Comparison of ENCODE assay signal across 1 cellular context in the genomic region with DNA sequence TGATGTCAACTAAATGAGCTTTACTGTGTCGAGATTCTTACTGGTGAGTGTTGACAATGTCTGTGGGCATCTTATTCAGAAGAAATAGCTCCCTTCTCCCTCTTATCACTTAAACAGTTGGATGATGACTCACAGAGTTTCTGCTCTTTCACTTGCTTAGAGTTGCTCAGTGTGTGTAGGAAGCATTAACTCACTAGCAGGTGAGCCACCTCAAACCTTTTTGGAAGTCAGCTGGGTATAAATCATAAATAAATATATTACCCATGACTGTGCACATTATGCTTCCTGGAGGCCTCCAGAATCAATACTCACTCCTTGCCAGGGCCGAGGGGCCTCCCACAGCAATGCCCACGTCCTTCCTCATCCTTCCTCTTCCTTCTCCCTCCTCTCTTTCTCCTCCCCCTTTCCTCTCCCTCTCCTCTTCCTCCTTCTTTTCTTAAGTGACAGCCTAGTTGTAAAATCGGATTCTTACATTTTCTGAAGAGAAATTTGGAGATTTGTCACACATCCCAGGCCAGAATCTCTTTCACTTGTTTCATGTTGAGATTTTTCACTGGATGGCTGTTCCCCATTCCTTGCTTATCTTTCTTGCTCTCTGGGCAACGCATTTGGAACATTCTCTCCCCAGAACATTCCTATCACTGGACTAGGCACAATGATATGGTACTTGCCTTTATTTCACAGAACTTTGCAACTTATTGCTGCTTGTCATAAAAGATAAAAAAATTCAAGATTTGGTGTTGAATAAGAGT.
A peak's percentile ranks its signal among the peaks of the same experiment; 100 is the strongest.
TF ChIP-seq lines count a peak whose summit lies in the region.

No MANE protein-coding gene starts in this region.

TF ChIP-seq in SK-N-SH, 30 proteins besides CTCF, POLR2A, EP300 and RAD21 (continued from another document):
- TF ChIP-seq REST (IDR thresholded peaks at IDR 0.05; ENCODE audit: low read depth, low read length) (no peak), NFIC (IDR thresholded peaks at IDR 0.05; ENCODE audit: borderline replicate concordance) (no peak), GABPA (IDR thresholded peaks at IDR 0.05; ENCODE audit: low read depth) (no peak), RXRA (IDR thresholded peaks at IDR 0.05; ENCODE audit: borderline replicate concordance, low read depth) (no peak), NRF1 (IDR thresholded peaks at IDR 0.05; ENCODE audit: low read depth, low read length) (no peak), MEF2A (IDR thresholded peaks at IDR 0.05; ENCODE audit: borderline replicate concordance, low read depth) (no peak), CHD2 (IDR thresholded peaks at IDR 0.05; ENCODE audit: low read length, partially characterized antibody) (no peak), TEAD4 (IDR thresholded peaks at IDR 0.05; ENCODE audit: borderline replicate concordance, insufficient read depth) (peak; percentile 16; the same call in 1 of the 2 replicates), TCF12 (IDR thresholded peaks at IDR 0.05) (peak; percentile 62; the same call in 1 of the 2 replicates), FOXM1 (IDR thresholded peaks at IDR 0.05; ENCODE audit: low read depth) (no peak)
- TF ChIP-seq, protein P1, sequence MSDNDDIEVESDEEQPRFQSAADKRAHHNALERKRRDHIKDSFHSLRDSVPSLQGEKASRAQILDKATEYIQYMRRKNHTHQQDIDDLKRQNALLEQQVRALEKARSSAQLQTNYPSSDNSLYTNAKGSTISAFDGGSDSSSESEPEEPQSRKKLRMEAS (IDR thresholded peaks at IDR 0.05; ENCODE audit: low read depth): no peak
- TF ChIP-seq, protein P2, sequence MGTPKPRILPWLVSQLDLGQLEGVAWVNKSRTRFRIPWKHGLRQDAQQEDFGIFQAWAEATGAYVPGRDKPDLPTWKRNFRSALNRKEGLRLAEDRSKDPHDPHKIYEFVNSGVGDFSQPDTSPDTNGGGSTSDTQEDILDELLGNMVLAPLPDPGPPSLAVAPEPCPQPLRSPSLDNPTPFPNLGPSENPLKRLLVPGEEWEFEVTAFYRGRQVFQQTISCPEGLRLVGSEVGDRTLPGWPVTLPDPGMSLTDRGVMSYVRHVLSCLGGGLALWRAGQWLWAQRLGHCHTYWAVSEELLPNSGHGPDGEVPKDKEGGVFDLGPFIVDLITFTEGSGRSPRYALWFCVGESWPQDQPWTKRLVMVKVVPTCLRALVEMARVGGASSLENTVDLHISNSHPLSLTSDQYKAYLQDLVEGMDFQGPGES (IDR thresholded peaks at IDR 0.05; ENCODE audit: low read depth, low read length): no peak
